In the genomic region with DNA sequence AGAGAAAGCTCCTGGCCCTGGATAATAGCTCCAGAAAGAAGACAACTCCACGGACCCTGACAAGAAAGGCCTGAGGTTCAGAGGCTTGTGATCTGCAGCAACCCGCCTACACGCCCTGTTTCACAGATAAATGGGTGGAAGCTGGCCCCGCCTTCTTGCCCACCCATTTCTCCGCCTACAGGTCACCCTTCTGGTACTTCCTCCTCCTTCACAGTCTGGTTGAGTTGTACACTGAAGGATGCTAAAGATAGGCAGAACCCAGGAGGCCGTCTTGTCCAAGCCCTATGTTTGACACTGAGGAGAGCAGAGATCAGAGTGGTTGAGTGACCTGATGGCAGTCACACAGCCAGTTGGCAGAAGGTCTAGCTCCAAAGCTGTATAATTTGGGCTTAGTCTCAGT, we compare ENCODE assay signal across 7 cellular contexts. TPM values are rescaled to one million over a fixed set of nuclear protein-coding genes. Genes with fewer than 3 reads are reported as not detected.
DNase-seq lines count a peak whose midpoint lies in the region; ATAC-seq and TF ChIP-seq lines count a peak whose summit lies in the region.

No MANE protein-coding gene starts in this region.

- no peak overlapping the region for H3K4me3 ChIP-seq in prostate gland

- intact Hi-C loops in prostate gland (cut with DNase I) (no loop called here), Right ventricle myocardium inferior (cut with DNase I) (no loop called here)

- TF ChIP-seq POLR2A in prostate gland (IDR thresholded peaks at IDR 0.05), result no peak

- TF ChIP-seq CTCF in prostate gland (IDR thresholded peaks at IDR 0.05), result no peak

- no peaks in the 10 kb centered on the region for H3K4me1 ChIP-seq in prostate gland (replicated peaks)

- WGBS in prostate gland, result 81% methylated on average over 6 of the region's 6 CpGs

- DNase-seq in Kasumi-1 (lab: John Stamatoyannopoulos, UW), result peak; percentile 2 to 12
- DNase-seq in activated CD8-positive, alpha-beta memory T cell treated with anti-CD3 and anti-CD28 coated beads, Interleukin-2, amount 50 U/mL, for 4 hours, result peak; percentile 61
- peak; percentile 68 for DNase-seq in stimulated activated CD4-positive, alpha-beta T cell treated with anti-CD3 and anti-CD28 coated beads, Interleukin-2, amount 100 ng/mL, for 4 hours (ENCODE audit: low read depth)
- DNase-seq in prostate gland (ENCODE audit: low spot score), result no peak
- no peak for DNase-seq in Right ventricle myocardium inferior (ENCODE audit: missing footprints)

- no peak overlapping the region for H3K27ac ChIP-seq in prostate gland

- ATAC-seq in GM19397 (IDR thresholded peaks at IDR 0.05; ENCODE audit: unreplicated experiment) (peak; percentile 64), Right ventricle myocardium inferior (no peak), HG03196 (IDR thresholded peaks at IDR 0.05; ENCODE audit: unreplicated experiment) (no peak)

- H3K36me3 ChIP-seq in prostate gland, result no peaks in the 10 kb centered on the region

- H3K27me3 ChIP-seq in prostate gland (replicated peaks; ENCODE audit: insufficient read depth), result no peaks in the 10 kb centered on the region

- H3K9me3 ChIP-seq in prostate gland, result no peaks in the 10 kb centered on the region

RNA-seq across cellular contexts. Expression of a gene that starts 34.2 kb away (rescaled TPM):
- total RNA-seq in prostate gland (10 to 100 TPM in 1 of 2 donors, 1 to 10 TPM in 1; 2.5 to 10.7 TPM), Right ventricle myocardium inferior (10.9 TPM)

Comparison
In these comparisons a context has a peak if more than half of its experiments do, and no peak if none do; other contexts are left out.
1. DNase-seq: peak in Kasumi-1 (2 of 2), activated CD8-positive, alpha-beta memory T cell treated with anti-CD3 and anti-CD28 coated beads, Interleukin-2, amount 50 U/mL, for 4 hours (single experiment) and stimulated activated CD4-positive, alpha-beta T cell treated with anti-CD3 and anti-CD28 coated beads, Interleukin-2, amount 100 ng/mL, for 4 hours (single experiment); none in prostate gland (single experiment) and Right ventricle myocardium inferior (single experiment).